In the genomic region with DNA sequence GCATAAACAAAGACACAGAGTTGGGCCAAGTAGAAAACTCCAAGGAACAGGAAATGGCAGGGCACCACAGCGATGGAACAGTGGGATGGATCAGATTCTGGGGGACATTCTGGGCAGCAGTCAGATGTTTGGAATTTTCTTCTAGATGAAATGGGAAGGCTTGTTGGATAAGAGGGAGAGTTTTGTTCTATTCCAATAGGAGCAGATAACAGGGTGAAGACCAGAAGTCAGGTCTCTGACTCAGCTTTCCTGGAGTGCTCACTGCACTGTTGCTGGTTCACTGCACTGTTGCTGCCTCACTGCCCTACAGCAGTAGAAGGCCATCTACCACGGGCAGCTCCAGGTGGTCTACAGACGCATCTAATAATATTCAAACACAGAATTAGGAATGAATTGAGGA, we compare ENCODE assay signal across 19 cellular contexts.
DNase-seq lines count a peak whose midpoint lies in the region; ATAC-seq and TF ChIP-seq lines count a peak whose summit lies in the region.
"Had no signal": no experiment of that assay in that cellular context is flagged by ENCODE, and none has a peak within 500 bp of the region (broad histone marks: within the 10 kb centered on the region; RNA-seq: fewer than 3 reads in every experiment).

No MANE protein-coding gene starts in this region.

- H3K4ac ChIP-seq in IMR-90 (ENCODE audit: low read depth, low read length) = no peak overlapping the region

- H3K27ac ChIP-seq in CD8-positive, alpha-beta T cell (ENCODE audit: low read depth, low read length) = no peak overlapping the region
- no peak overlapping the region for H3K27ac ChIP-seq in IMR-90 (ENCODE audit: insufficient read depth, low read length)
- H3K27ac ChIP-seq: HL-60, lower lobe of right lung, psoas muscle, uterus had no signal

- no TSS peak for BruUV-seq in IMR-90 (replicated peaks; lab: Mats Ljungman, UMichigan)

- H3K9me3 Mint-ChIP-seq in CD8-positive, alpha-beta T cell = no peaks in the 10 kb centered on the region
- H3K9me3 Mint-ChIP-seq in effector memory CD8-positive, alpha-beta T cell = no peaks in the 10 kb centered on the region
- H3K9me3 Mint-ChIP-seq: activated naive CD4-positive, alpha-beta T cell treated with anti-CD3 and anti-CD28 coated beads, Interleukin-2, amount 50 U/mL, for 24 hours; natural killer cell had no signal

- no peak overlapping the region for H2BK5ac ChIP-seq in IMR-90 (ENCODE audit: low read depth, low read length, poor library complexity, severe bottlenecking)

- DNase-seq in CD8-positive, alpha-beta T cell = no peak
- DNase-seq in IMR-90 (peak; percentile 50), cardiac fibroblast (ENCODE audit: low read depth in 2 of 2) (peak; percentile 69 to 73), islet precursor cell (peak; percentile 65), RPMI8226 (no peak)
- DNase-seq in effector memory CD8-positive, alpha-beta T cell = no peak
- no peak for DNase-seq in central memory CD4-positive, alpha-beta T cell
- DNase-seq: hippocampal formation; Kasumi-1; lower lobe of right lung; natural killer cell; NCI-H1436; psoas muscle; stimulated activated CD4-positive, alpha-beta T cell treated with anti-CD3 and anti-CD28 coated beads, Interleukin-15, amount 100 ng/mL, for 24 hours; T-helper 9 cell; uterus had no signal

- H2BK15ac ChIP-seq in IMR-90 (ENCODE audit: low read depth, low read length) = no peak overlapping the region

- peaks cover 48% of the 10 kb centered on the region for H3K36me3 Mint-ChIP-seq in CD8-positive, alpha-beta T cell
- H3K36me3 Mint-ChIP-seq in effector memory CD8-positive, alpha-beta T cell (ENCODE audit: insufficient read depth) = peaks cover 15% of the 10 kb centered on the region
- H3K36me3 Mint-ChIP-seq: natural killer cell had no signal

- no peak overlapping the region for H3K56ac ChIP-seq in IMR-90 (ENCODE audit: extremely low read depth, insufficient read depth, low read length)

- peaks cover 12% of the 10 kb centered on the region for H3K36me3 ChIP-seq in CD8-positive, alpha-beta T cell (ENCODE audit: insufficient read depth, low read length)
- peaks cover 2% of the 10 kb centered on the region; the same call in 1 of the 2 replicates for H3K36me3 ChIP-seq in IMR-90 (ENCODE audit: control insufficient read depth, insufficient read depth, low read length)
- H3K36me3 ChIP-seq: uterus had no signal

- no peaks in the 10 kb centered on the region for H3K4me1 ChIP-seq in CD8-positive, alpha-beta T cell (ENCODE audit: insufficient read depth, low read length)
- H3K4me1 ChIP-seq in IMR-90 (ENCODE audit: control insufficient read depth, insufficient read depth, low read length) = no peaks in the 10 kb centered on the region
- H3K4me1 ChIP-seq: lower lobe of right lung, psoas muscle, uterus had no signal

- no peaks in the 10 kb centered on the region for H3K27me3 ChIP-seq in CD8-positive, alpha-beta T cell (ENCODE audit: insufficient read depth, low read length)
- H3K27me3 ChIP-seq in IMR-90 (ENCODE audit: control insufficient read depth, insufficient read depth, low read length) = no peaks in the 10 kb centered on the region
- H3K27me3 ChIP-seq: uterus had no signal

- no peaks in the 10 kb centered on the region for H3K9me3 ChIP-seq in CD8-positive, alpha-beta T cell (ENCODE audit: low read length)
- H3K9me3 ChIP-seq in IMR-90 (ENCODE audit: control insufficient read depth, insufficient read depth, low read length) = no peaks in the 10 kb centered on the region
- H3K9me3 ChIP-seq: lower lobe of right lung, psoas muscle, uterus had no signal

- peak overlapping the region; percentile 41 for H3K27ac Mint-ChIP-seq in CD8-positive, alpha-beta T cell
- no peak overlapping the region for H3K27ac Mint-ChIP-seq in effector memory CD8-positive, alpha-beta T cell
- H3K27ac Mint-ChIP-seq: activated naive CD4-positive, alpha-beta T cell treated with anti-CD3 and anti-CD28 coated beads, Interleukin-2, amount 50 U/mL, for 24 hours; natural killer cell had no signal

- TF ChIP-seq RAD21 in IMR-90 (IDR thresholded peaks at IDR 0.05; ENCODE audit: low read length) = no peak

- H3K27me3 Mint-ChIP-seq in CD8-positive, alpha-beta T cell (ENCODE audit: low read depth) = no peaks in the 10 kb centered on the region
- no peaks in the 10 kb centered on the region for H3K27me3 Mint-ChIP-seq in effector memory CD8-positive, alpha-beta T cell
- H3K27me3 Mint-ChIP-seq: activated naive CD4-positive, alpha-beta T cell treated with anti-CD3 and anti-CD28 coated beads, Interleukin-2, amount 50 U/mL, for 24 hours had no signal

- no peak overlapping the region for H3K18ac ChIP-seq in IMR-90 (ENCODE audit: low read depth, low read length)

- no peak overlapping the region for H3K4me2 ChIP-seq in IMR-90 (ENCODE audit: low read depth, low read length)

- no peak overlapping the region for H3K14ac ChIP-seq in IMR-90 (replicated peaks; ENCODE audit: low read depth, low read length)

- H4K8ac ChIP-seq in IMR-90 (ENCODE audit: low read depth in 2 of 2, low read length in 2 of 2) = no peak overlapping the region

- no peak overlapping the region for H4K91ac ChIP-seq in IMR-90 (ENCODE audit: insufficient read depth, low read depth, low read length)

- H3K79me1 ChIP-seq in IMR-90 (ENCODE audit: low read depth in 1 of 2, low read length in 2 of 2) = no peaks in the 10 kb centered on the region

- no peak overlapping the region for H3K4me3 Mint-ChIP-seq in CD8-positive, alpha-beta T cell
- H3K4me3 Mint-ChIP-seq in effector memory CD8-positive, alpha-beta T cell = no peak overlapping the region
- H3K4me3 Mint-ChIP-seq: activated naive CD4-positive, alpha-beta T cell treated with anti-CD3 and anti-CD28 coated beads, Interleukin-2, amount 50 U/mL, for 24 hours; natural killer cell had no signal

- H3K4me1 Mint-ChIP-seq in CD8-positive, alpha-beta T cell (ENCODE audit: low read depth) = no peaks in the 10 kb centered on the region
- H3K4me1 Mint-ChIP-seq in effector memory CD8-positive, alpha-beta T cell (ENCODE audit: low read depth in 2 of 2) = peaks cover 0 to 2% of the 10 kb centered on the region in 2 donors
- H3K4me1 Mint-ChIP-seq: activated naive CD4-positive, alpha-beta T cell treated with anti-CD3 and anti-CD28 coated beads, Interleukin-2, amount 50 U/mL, for 24 hours had no signal

- WGBS in IMR-90 (ENCODE audit: extremely low coverage in 2 of 2, insufficient read length in 1 of 2), 2 experiments = no CpG with 5 or more reads among the region's 3 CpGs

- no peak overlapping the region for H2BK20ac ChIP-seq in IMR-90 (ENCODE audit: low read depth, low read length)

- H2AK5ac ChIP-seq in IMR-90 (ENCODE audit: low read depth, low read length) = no peak overlapping the region

- no peak for TF ChIP-seq POLR2A in IMR-90 (IDR thresholded peaks at IDR 0.05; ENCODE audit: low read depth, low read length)

- H3K23ac ChIP-seq in IMR-90 (ENCODE audit: low read depth, low read length) = no peak overlapping the region

- in situ Hi-C loops in IMR-90 (cut with MboI; ENCODE audit: low sequenced_read_pairs) = no loop called here

- H3K9me1 ChIP-seq in IMR-90 (ENCODE audit: insufficient read depth, low read length) = no peaks in the 10 kb centered on the region; the same call in 1 of the 2 replicates

- CTCF ChIA-PET in CD8-positive, alpha-beta T cell (lab: Charles Lee) = interaction anchor here (1.9 kb wide), 1 partner anchor 13 kb away, joined by 6 read pairs; no protein-coding TSS in a partner anchor
- CTCF ChIA-PET in IMR-90 (lab: Yijun Ruan, JAX) = no interaction called here

- no peaks in the 10 kb centered on the region for H4K20me1 ChIP-seq in IMR-90 (ENCODE audit: insufficient read depth, low read length)

- H2AFZ ChIP-seq in IMR-90 (replicated peaks; ENCODE audit: low read length, poor library complexity) = no peak overlapping the region

- no peak overlapping the region for H4K5ac ChIP-seq in IMR-90 (ENCODE audit: low read depth, low read length)

- H3K9ac ChIP-seq in IMR-90 (ENCODE audit: low read depth, low read length) = no peak overlapping the region

- no peak overlapping the region for H3K4me3 ChIP-seq in CD8-positive, alpha-beta T cell (ENCODE audit: low read depth, low read length)
- no peak overlapping the region for H3K4me3 ChIP-seq in IMR-90 (ENCODE audit: insufficient read depth, low read depth, low read length)
- no peak overlapping the region for H3K4me3 ChIP-seq in cardiac fibroblast (replicated peaks in 1 of 2; ENCODE audit: low read depth in 2 of 2, low read length in 2 of 2)
- H3K4me3 ChIP-seq: lower lobe of right lung, psoas muscle, uterus had no signal

- intact Hi-C loops in CD8-positive, alpha-beta T cell (cut with DNase I, micrococcal nuclease) = no loop called here
- intact Hi-C loops in IMR-90 (cut with micrococcal nuclease) = no loop called here

- no peak overlapping the region for H2BK120ac ChIP-seq in IMR-90 (ENCODE audit: low read depth, low read length)

- POLR2A ChIA-PET in CD8-positive, alpha-beta T cell (lab: Charles Lee) = no interaction called here
- POLR2A ChIA-PET in IMR-90 (lab: Charles Lee; ENCODE audit: unreplicated experiment) = no interaction called here

- no peak for TF ChIP-seq CTCF in CD8-positive, alpha-beta T cell (IDR thresholded peaks at IDR 0.05)
- TF ChIP-seq CTCF in IMR-90 (conservative IDR thresholded peaks at IDR 0.05; ENCODE audit: low read depth, low read length) (no peak), cardiac fibroblast (IDR thresholded peaks at IDR 0.05; ENCODE audit: low read depth, low read length) (no peak)

- no peak overlapping the region for H2AK9ac ChIP-seq in IMR-90 (replicated peaks; ENCODE audit: low read depth, low read length, poor library complexity)

- dilution Hi-C loops in IMR-90 (cut with HindIII; ENCODE audit: low sequenced_read_pairs, unreplicated experiment) = no loop called here

- ATAC-seq in CD8-positive, alpha-beta T cell = no peak
- ATAC-seq in IMR-90 (ENCODE audit: low read depth) (peak; percentile 57; the same call in 1 of the 2 replicates), GM21737 (IDR thresholded peaks at IDR 0.05; ENCODE audit: unreplicated experiment) (no peak)
- ATAC-seq in effector memory CD8-positive, alpha-beta T cell (replicated peaks) = no peak
- ATAC-seq: lower lobe of right lung, natural killer cell, psoas muscle had no signal

TF ChIP-seq in IMR-90, 13 proteins besides CTCF, POLR2A, EP300 and RAD21 (continues in another document):
- TF ChIP-seq, protein P1, sequence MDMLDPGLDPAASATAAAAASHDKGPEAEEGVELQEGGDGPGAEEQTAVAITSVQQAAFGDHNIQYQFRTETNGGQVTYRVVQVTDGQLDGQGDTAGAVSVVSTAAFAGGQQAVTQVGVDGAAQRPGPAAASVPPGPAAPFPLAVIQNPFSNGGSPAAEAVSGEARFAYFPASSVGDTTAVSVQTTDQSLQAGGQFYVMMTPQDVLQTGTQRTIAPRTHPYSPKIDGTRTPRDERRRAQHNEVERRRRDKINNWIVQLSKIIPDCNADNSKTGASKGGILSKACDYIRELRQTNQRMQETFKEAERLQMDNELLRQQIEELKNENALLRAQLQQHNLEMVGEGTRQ (IDR thresholded peaks at IDR 0.05; ENCODE audit: low read depth, low read length) = no peak

Comparison
In these comparisons a context has a peak if more than half of its experiments do, and no peak if none do; other contexts are left out.
1. DNase-seq: peak in IMR-90 (single experiment), cardiac fibroblast (2 of 2) and islet precursor cell (single experiment); none in CD8-positive, alpha-beta T cell (0 of 7), effector memory CD8-positive, alpha-beta T cell (0 of 3), RPMI8226 (single experiment) and central memory CD4-positive, alpha-beta T cell (single experiment).